35 cellular contexts compared by ENCODE assay signal in the genomic region with DNA sequence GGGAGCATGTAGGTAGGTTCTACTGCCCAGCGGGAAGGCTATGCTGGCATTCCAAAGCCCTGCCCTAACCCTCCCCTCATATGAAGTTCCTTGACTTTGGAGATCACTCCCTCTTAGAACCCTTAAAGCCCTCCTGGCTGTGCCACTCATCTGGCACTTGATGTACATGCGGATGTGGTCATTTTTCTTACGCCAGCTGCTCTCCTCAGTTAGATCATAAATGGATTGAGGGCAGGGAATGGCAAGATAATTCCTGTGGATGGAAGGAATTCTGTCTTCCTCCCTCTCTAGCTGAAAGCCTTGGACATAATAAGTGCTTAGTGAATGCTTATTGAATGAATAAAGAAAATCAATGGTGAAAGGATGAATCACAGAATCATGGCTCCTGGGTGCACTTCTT. TPM values are rescaled to one million over a fixed set of nuclear protein-coding genes. Genes with fewer than 3 reads are reported as not detected.
"Had no signal": no experiment of that assay in that cellular context is flagged by ENCODE, and none has a peak within 500 bp of the region (broad histone marks: within the 10 kb centered on the region; RNA-seq: fewer than 3 reads in every experiment).

No MANE protein-coding gene starts in this region.

- H3K27me3 ChIP-seq: body of pancreas, brain microvascular endothelial cell, breast epithelium, cardiac muscle cell had no signal

- FAIRE-seq: astrocyte, TTC549 had no signal

- DNase-seq: activated B cell treated with CpG ODN at 0.5 μM for 24 hours; activated CD4-positive, alpha-beta memory T cell treated with anti-CD3 and anti-CD28 coated beads, Interleukin-2, amount 10 ng/mL, durations not matched to agents 7 days and 5 days; activated CD4-positive, alpha-beta T cell treated with anti-CD3 and anti-CD28 coated beads for 4 hours; activated CD4-positive, alpha-beta T cell treated with anti-CD3 and anti-CD28 coated beads, Interleukin-2, amount 10 ng/mL, durations not matched to agents 24 days and 14 days; activated CD4-positive, alpha-beta T cell treated with anti-CD3 and anti-CD28 coated beads, Interleukin-2, amount 50 U/mL, for 1 hour; activated CD4-positive, alpha-beta T cell treated with anti-CD3 and anti-CD28 coated beads, Interleukin-2, amount 50 U/mL, for 4 hours; activated CD4-positive, CD25-positive, alpha-beta regulatory T cell treated with anti-CD3 and anti-CD28 coated beads, Interleukin-2, amount 50 U/mL, for 72 hours; activated CD8-positive, alpha-beta memory T cell treated with anti-CD3 and anti-CD28 coated beads for 24 hours; activated CD8-positive, alpha-beta memory T cell treated with anti-CD3 and anti-CD28 coated beads, Interleukin-2, amount 10 ng/mL, durations not matched to agents 7 days and 5 days; activated CD8-positive, alpha-beta memory T cell treated with anti-CD3 and anti-CD28 coated beads, Interleukin-2, amount 50 U/mL, for 48 hours; activated CD8-positive, alpha-beta T cell treated with anti-CD3 and anti-CD28 coated beads, Interleukin-2, amount 10 ng/mL, durations not matched to agents 7 days and 5 days; activated effector memory CD4-positive, alpha-beta T cell treated with anti-CD3 and anti-CD28 coated beads, Interleukin-2, amount 50 U/mL, for 16 hours; activated gamma-delta T cell treated with Interleukin-2 at 50 U/mL for 16 hours; activated naive CD4-positive, alpha-beta T cell; activated naive CD4-positive, alpha-beta T cell treated with anti-CD3 and anti-CD28 coated beads for 36 hours; activated naive CD4-positive, alpha-beta T cell treated with anti-CD3 and anti-CD28 coated beads, Interleukin-2, amount 50 U/mL, for 16 hours; activated naive CD8-positive, alpha-beta T cell treated with anti-CD3 and anti-CD28 coated beads for 36 hours; activated T-cell treated with anti-CD3 and anti-CD28 coated beads, Interleukin-2, amount 50 U/mL, for 24 hours; activated T-cell treated with anti-CD3 and anti-CD28 coated beads, Interleukin-2, amount 50 U/mL, for 48 hours; adrenal gland; amniotic stem cell; aorta; body of pancreas; brain microvascular endothelial cell; caudate nucleus; cerebellar nuclear complex; T-helper 1 cell; T-helper 2 cell; T-helper 9 cell had no signal

- H3K36me3 ChIP-seq: adrenal gland, brain microvascular endothelial cell, breast epithelium, cardiac muscle cell had no signal

- H3K4me1 ChIP-seq: adrenal gland, body of pancreas, breast epithelium had no signal

- H3K4me3 ChIP-seq: adrenal gland, body of pancreas, breast epithelium, cardiac muscle cell had no signal

- H3K9me3 ChIP-seq: adrenal gland, body of pancreas, breast epithelium had no signal

- H3K27ac ChIP-seq: adrenal gland, body of pancreas, brain microvascular endothelial cell, breast epithelium, cardiac muscle cell, VCaP had no signal

RNA-seq across cellular contexts. Expression of a gene that starts 51.6 kb away (rescaled TPM):
- total RNA-seq: activated B cell treated with CpG ODN at 0.5 μM for 24 hours; activated CD4-positive, alpha-beta memory T cell treated with anti-CD3 and anti-CD28 coated beads, Interleukin-2, amount 10 ng/mL, durations not matched to agents 7 days and 5 days; activated CD8-positive, alpha-beta memory T cell treated with anti-CD3 and anti-CD28 coated beads, Interleukin-2, amount 10 ng/mL, durations not matched to agents 7 days and 5 days; activated CD8-positive, alpha-beta T cell treated with anti-CD3 and anti-CD28 coated beads, Interleukin-2, amount 10 ng/mL, durations not matched to agents 7 days and 5 days; activated naive CD4-positive, alpha-beta T cell treated with anti-CD3 and anti-CD28 coated beads for 36 hours; activated naive CD4-positive, alpha-beta T cell treated with anti-CD3 and anti-CD28 coated beads, Interleukin-2, amount 50 U/mL, for 72 hours had no signal
